Comparison of ENCODE assay signal across 1 cellular context in genomic region chr22:37225481-37225880, GRCh38.
TF ChIP-seq lines count a peak whose summit lies in the region.

No MANE protein-coding gene starts in this region.

TF ChIP-seq in H1, 55 proteins besides CTCF, POLR2A, EP300 and RAD21:
- no peak for TF ChIP-seq ATF3 (IDR thresholded peaks at IDR 0.05; ENCODE audit: insufficient read depth, low read depth, low read length)
- TF ChIP-seq SUZ12 (IDR thresholded peaks at IDR 0.05; ENCODE audit: low read length), result no peak
- no peak for TF ChIP-seq TAF7 (optimal IDR thresholded peaks at IDR 0.05; ENCODE audit: borderline replicate concordance, low read depth, low read length)
- no peak for TF ChIP-seq ZNF274 (IDR thresholded peaks at IDR 0.05; ENCODE audit: borderline replicate concordance, extremely low read depth, low read length)
- no peak for TF ChIP-seq CHD2 (IDR thresholded peaks at IDR 0.05; ENCODE audit: low read length)
